1 cellular context compared by ENCODE assay signal in the genomic region with DNA sequence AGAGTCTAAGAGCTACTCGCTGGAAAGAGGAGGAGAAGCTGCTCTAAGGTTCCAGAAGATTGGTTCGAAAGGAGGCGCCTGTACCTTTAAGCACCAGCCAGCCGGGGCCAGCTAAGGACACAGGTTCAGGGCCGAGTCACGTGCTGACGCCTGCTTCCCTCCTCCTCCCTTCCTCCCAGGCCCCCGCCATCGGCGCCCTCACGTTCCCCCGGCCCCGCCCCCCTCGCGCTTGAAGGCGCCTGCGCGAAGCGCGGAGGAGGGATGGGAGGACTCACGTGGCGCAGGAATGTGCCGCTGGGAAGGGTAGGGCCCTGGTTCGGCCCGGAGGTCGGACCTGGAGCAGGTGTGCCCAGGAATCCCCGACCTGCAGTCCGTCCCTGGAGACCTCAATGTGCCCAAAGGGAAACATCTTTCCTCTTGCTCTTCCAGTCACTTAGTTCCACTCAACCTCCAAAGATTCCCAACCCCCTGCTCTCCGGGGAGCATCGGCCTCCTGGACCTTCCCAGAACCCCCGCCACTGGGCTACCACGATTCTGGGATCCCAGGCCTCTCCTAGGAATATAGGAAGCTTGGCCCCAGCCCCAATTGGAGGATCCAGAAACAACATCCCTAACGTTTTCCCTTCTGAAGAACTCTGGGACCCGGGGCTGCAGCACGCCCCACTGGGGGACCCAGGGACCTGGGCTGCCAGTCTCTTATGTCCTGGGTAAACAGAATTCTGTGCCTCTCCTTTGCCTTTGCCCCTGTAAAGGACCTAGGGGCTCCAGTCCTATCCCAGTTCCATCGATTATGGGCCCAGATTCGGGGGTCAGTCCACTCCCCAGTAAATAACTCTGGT.
TF ChIP-seq lines count a peak whose summit lies in the region.

No MANE protein-coding gene starts in this region.

TF ChIP-seq in HepG2, 621 proteins besides CTCF, POLR2A, EP300 and RAD21 (continued from another document and continues in another):
- TF ChIP-seq, protein P1, sequence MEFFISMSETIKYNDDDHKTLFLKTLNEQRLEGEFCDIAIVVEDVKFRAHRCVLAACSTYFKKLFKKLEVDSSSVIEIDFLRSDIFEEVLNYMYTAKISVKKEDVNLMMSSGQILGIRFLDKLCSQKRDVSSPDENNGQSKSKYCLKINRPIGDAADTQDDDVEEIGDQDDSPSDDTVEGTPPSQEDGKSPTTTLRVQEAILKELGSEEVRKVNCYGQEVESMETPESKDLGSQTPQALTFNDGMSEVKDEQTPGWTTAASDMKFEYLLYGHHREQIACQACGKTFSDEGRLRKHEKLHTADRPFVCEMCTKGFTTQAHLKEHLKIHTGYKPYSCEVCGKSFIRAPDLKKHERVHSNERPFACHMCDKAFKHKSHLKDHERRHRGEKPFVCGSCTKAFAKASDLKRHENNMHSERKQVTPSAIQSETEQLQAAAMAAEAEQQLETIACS (CRISPR knock-in tag; IDR thresholded peaks at IDR 0.05) = no peak
- TF ChIP-seq ZNF30 (CRISPR knock-in tag; IDR thresholded peaks at IDR 0.05) (no peak), ZFAT (CRISPR knock-in tag; conservative IDR thresholded peaks at IDR 0.05) (no peak), ZFP62 (CRISPR knock-in tag; IDR thresholded peaks at IDR 0.05) (no peak), SIN3A (IDR thresholded peaks at IDR 0.05; ENCODE audit: borderline replicate concordance, low read depth, low read length) (peak; percentile 58; the same call in 1 of the 2 replicates), DNMT1 (CRISPR knock-in tag; IDR thresholded peaks at IDR 0.05) (no peak), WIZ (CRISPR knock-in tag; IDR thresholded peaks at IDR 0.05) (no peak), ZSCAN25 (CRISPR knock-in tag; IDR thresholded peaks at IDR 0.05) (no peak), NFATC3 (CRISPR knock-in tag; IDR thresholded peaks at IDR 0.05) (no peak), MLLT10 (CRISPR knock-in tag; IDR thresholded peaks at IDR 0.05) (no peak), ZNF816 (CRISPR knock-in tag; IDR thresholded peaks at IDR 0.05; ENCODE audit: borderline replicate concordance) (peak; percentile 39; the same call in 1 of the 2 replicates), CBX5 (CRISPR knock-in tag; IDR thresholded peaks at IDR 0.05; ENCODE audit: borderline replicate concordance) (no peak), ZNF567 (CRISPR knock-in tag; IDR thresholded peaks at IDR 0.05; ENCODE audit: borderline replicate concordance) (no peak), ZBTB42 (CRISPR knock-in tag; IDR thresholded peaks at IDR 0.05) (no peak), TAF1 (CRISPR knock-in tag; IDR thresholded peaks at IDR 0.05) (peak; percentile 57; the same call in 1 of the 2 replicates), ZNF557 (CRISPR knock-in tag; IDR thresholded peaks at IDR 0.05) (no peak), SUZ12 (IDR thresholded peaks at IDR 0.05; ENCODE audit: low read depth, low read length) (no peak), SRF (IDR thresholded peaks at IDR 0.05; ENCODE audit: low read depth, low read length) (no peak), HOXD1 (CRISPR knock-in tag; IDR thresholded peaks at IDR 0.05) (0 out of 2 replicates have a peak, but pooled peaks have one; percentile 30), GATA4 (IDR thresholded peaks at IDR 0.05; ENCODE audit: borderline replicate concordance, low read depth) (no peak), SIX4 (CRISPR knock-in tag; IDR thresholded peaks at IDR 0.05) (peak; percentile 55; the same call in 1 of the 2 replicates)
- TF ChIP-seq, protein P2, sequence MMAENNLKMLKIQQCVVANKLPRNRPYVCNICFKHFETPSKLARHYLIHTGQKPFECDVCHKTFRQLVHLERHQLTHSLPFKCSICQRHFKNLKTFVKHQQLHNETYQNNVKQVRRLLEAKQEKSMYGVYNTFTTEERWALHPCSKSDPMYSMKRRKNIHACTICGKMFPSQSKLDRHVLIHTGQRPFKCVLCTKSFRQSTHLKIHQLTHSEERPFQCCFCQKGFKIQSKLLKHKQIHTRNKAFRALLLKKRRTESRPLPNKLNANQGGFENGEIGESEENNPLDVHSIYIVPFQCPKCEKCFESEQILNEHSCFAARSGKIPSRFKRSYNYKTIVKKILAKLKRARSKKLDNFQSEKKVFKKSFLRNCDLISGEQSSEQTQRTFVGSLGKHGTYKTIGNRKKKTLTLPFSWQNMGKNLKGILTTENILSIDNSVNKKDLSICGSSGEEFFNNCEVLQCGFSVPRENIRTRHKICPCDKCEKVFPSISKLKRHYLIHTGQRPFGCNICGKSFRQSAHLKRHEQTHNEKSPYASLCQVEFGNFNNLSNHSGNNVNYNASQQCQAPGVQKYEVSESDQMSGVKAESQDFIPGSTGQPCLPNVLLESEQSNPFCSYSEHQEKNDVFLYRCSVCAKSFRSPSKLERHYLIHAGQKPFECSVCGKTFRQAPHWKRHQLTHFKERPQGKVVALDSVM (CRISPR knock-in tag; IDR thresholded peaks at IDR 0.05) = no peak; the same call in none of the 2 replicates
- TF ChIP-seq, protein P3, sequence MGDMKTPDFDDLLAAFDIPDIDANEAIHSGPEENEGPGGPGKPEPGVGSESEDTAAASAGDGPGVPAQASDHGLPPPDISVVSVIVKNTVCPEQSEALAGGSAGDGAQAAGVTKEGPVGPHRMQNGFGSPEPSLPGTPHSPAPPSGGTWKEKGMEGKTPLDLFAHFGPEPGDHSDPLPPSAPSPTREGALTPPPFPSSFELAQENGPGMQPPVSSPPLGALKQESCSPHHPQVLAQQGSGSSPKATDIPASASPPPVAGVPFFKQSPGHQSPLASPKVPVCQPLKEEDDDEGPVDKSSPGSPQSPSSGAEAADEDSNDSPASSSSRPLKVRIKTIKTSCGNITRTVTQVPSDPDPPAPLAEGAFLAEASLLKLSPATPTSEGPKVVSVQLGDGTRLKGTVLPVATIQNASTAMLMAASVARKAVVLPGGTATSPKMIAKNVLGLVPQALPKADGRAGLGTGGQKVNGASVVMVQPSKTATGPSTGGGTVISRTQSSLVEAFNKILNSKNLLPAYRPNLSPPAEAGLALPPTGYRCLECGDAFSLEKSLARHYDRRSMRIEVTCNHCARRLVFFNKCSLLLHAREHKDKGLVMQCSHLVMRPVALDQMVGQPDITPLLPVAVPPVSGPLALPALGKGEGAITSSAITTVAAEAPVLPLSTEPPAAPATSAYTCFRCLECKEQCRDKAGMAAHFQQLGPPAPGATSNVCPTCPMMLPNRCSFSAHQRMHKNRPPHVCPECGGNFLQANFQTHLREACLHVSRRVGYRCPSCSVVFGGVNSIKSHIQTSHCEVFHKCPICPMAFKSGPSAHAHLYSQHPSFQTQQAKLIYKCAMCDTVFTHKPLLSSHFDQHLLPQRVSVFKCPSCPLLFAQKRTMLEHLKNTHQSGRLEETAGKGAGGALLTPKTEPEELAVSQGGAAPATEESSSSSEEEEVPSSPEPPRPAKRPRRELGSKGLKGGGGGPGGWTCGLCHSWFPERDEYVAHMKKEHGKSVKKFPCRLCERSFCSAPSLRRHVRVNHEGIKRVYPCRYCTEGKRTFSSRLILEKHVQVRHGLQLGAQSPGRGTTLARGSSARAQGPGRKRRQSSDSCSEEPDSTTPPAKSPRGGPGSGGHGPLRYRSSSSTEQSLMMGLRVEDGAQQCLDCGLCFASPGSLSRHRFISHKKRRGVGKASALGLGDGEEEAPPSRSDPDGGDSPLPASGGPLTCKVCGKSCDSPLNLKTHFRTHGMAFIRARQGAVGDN (CRISPR knock-in tag; IDR thresholded peaks at IDR 0.05) = peak; percentile 96
- TF ChIP-seq, protein P4, sequence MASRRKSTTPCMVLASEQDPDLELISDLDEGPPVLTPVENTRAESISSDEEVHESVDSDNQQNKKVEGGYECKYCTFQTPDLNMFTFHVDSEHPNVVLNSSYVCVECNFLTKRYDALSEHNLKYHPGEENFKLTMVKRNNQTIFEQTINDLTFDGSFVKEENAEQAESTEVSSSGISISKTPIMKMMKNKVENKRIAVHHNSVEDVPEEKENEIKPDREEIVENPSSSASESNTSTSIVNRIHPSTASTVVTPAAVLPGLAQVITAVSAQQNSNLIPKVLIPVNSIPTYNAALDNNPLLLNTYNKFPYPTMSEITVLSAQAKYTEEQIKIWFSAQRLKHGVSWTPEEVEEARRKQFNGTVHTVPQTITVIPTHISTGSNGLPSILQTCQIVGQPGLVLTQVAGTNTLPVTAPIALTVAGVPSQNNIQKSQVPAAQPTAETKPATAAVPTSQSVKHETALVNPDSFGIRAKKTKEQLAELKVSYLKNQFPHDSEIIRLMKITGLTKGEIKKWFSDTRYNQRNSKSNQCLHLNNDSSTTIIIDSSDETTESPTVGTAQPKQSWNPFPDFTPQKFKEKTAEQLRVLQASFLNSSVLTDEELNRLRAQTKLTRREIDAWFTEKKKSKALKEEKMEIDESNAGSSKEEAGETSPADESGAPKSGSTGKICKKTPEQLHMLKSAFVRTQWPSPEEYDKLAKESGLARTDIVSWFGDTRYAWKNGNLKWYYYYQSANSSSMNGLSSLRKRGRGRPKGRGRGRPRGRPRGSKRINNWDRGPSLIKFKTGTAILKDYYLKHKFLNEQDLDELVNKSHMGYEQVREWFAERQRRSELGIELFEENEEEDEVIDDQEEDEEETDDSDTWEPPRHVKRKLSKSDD (CRISPR knock-in tag; IDR thresholded peaks at IDR 0.05; ENCODE audit: low read depth) = no peak
- TF ChIP-seq, protein P5, sequence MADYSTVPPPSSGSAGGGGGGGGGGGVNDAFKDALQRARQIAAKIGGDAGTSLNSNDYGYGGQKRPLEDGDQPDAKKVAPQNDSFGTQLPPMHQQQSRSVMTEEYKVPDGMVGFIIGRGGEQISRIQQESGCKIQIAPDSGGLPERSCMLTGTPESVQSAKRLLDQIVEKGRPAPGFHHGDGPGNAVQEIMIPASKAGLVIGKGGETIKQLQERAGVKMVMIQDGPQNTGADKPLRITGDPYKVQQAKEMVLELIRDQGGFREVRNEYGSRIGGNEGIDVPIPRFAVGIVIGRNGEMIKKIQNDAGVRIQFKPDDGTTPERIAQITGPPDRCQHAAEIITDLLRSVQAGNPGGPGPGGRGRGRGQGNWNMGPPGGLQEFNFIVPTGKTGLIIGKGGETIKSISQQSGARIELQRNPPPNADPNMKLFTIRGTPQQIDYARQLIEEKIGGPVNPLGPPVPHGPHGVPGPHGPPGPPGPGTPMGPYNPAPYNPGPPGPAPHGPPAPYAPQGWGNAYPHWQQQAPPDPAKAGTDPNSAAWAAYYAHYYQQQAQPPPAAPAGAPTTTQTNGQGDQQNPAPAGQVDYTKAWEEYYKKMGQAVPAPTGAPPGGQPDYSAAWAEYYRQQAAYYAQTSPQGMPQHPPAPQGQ (CRISPR knock-in tag; IDR thresholded peaks at IDR 0.05; ENCODE audit: borderline replicate concordance) = no peak
- TF ChIP-seq, protein P6, sequence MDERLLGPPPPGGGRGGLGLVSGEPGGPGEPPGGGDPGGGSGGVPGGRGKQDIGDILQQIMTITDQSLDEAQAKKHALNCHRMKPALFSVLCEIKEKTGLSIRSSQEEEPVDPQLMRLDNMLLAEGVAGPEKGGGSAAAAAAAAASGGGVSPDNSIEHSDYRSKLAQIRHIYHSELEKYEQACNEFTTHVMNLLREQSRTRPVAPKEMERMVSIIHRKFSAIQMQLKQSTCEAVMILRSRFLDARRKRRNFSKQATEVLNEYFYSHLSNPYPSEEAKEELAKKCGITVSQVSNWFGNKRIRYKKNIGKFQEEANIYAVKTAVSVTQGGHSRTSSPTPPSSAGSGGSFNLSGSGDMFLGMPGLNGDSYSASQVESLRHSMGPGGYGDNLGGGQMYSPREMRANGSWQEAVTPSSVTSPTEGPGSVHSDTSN (CRISPR knock-in tag; IDR thresholded peaks at IDR 0.05) = no peak
- TF ChIP-seq, protein P7, sequence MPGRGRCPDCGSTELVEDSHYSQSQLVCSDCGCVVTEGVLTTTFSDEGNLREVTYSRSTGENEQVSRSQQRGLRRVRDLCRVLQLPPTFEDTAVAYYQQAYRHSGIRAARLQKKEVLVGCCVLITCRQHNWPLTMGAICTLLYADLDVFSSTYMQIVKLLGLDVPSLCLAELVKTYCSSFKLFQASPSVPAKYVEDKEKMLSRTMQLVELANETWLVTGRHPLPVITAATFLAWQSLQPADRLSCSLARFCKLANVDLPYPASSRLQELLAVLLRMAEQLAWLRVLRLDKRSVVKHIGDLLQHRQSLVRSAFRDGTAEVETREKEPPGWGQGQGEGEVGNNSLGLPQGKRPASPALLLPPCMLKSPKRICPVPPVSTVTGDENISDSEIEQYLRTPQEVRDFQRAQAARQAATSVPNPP (CRISPR knock-in tag; IDR thresholded peaks at IDR 0.05) = no peak
- TF ChIP-seq, protein P8, sequence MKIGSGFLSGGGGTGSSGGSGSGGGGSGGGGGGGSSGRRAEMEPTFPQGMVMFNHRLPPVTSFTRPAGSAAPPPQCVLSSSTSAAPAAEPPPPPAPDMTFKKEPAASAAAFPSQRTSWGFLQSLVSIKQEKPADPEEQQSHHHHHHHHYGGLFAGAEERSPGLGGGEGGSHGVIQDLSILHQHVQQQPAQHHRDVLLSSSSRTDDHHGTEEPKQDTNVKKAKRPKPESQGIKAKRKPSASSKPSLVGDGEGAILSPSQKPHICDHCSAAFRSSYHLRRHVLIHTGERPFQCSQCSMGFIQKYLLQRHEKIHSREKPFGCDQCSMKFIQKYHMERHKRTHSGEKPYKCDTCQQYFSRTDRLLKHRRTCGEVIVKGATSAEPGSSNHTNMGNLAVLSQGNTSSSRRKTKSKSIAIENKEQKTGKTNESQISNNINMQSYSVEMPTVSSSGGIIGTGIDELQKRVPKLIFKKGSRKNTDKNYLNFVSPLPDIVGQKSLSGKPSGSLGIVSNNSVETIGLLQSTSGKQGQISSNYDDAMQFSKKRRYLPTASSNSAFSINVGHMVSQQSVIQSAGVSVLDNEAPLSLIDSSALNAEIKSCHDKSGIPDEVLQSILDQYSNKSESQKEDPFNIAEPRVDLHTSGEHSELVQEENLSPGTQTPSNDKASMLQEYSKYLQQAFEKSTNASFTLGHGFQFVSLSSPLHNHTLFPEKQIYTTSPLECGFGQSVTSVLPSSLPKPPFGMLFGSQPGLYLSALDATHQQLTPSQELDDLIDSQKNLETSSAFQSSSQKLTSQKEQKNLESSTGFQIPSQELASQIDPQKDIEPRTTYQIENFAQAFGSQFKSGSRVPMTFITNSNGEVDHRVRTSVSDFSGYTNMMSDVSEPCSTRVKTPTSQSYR (CRISPR knock-in tag; IDR thresholded peaks at IDR 0.05; ENCODE audit: borderline replicate concordance) = peak; percentile 84
- TF ChIP-seq, protein P9, sequence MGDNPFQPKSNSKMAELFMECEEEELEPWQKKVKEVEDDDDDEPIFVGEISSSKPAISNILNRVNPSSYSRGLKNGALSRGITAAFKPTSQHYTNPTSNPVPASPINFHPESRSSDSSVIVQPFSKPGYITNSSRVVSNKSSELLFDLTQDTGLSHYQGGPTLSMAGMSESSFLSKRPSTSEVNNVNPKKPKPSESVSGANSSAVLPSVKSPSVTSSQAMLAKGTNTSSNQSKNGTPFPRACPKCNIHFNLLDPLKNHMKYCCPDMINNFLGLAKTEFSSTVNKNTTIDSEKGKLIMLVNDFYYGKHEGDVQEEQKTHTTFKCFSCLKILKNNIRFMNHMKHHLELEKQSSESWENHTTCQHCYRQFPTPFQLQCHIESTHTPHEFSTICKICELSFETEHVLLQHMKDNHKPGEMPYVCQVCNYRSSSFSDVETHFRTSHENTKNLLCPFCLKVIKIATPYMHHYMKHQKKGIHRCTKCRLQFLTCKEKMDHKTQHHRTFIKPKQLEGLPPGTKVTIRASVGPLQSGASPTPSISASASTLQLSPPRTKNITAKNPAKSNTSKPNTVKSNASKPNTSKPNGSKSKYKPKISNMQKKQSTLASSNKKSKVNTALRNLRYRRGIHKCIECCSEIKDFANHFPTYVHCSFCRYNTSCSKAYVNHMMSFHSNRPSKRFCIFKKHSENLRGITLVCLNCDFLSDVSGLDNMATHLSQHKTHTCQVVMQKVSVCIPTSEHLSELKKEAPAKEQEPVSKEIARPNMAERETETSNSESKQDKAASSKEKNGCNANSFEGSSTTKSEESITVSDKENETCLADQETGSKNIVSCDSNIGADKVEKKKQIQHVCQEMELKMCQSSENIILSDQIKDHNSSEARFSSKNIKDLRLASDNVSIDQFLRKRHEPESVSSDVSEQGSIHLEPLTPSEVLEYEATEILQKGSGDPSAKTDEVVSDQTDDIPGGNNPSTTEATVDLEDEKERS (CRISPR knock-in tag; IDR thresholded peaks at IDR 0.05) = 0 out of 2 replicates have a peak, but pooled peaks have one; percentile 50
